ENCODE assay signal across 1 cellular context in genomic region chrX:16839852-16840460, GRCh38.
TF ChIP-seq lines count a peak whose summit lies in the region.

No MANE protein-coding gene starts in this region.

TF ChIP-seq in H1, 55 proteins besides CTCF, POLR2A, EP300 and RAD21:
- no peak for TF ChIP-seq NRF1 (IDR thresholded peaks at IDR 0.05; ENCODE audit: low read depth, low read length)
- TF ChIP-seq POLR2AphosphoS5 (IDR thresholded peaks at IDR 0.05; ENCODE audit: low read depth, low read length): peak; percentile 30; the same call in 1 of the 2 replicates
- no peak for TF ChIP-seq RNF2 (IDR thresholded peaks at IDR 0.05; ENCODE audit: borderline replicate concordance, low read depth, low read length, missing control alignments, poor library complexity, severe bottlenecking)
- TF ChIP-seq, protein P1, sequence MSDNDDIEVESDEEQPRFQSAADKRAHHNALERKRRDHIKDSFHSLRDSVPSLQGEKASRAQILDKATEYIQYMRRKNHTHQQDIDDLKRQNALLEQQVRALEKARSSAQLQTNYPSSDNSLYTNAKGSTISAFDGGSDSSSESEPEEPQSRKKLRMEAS (IDR thresholded peaks at IDR 0.05): no peak
- no peak for TF ChIP-seq ATF3 (IDR thresholded peaks at IDR 0.05; ENCODE audit: insufficient read depth, low read depth, low read length)
